16 cellular contexts compared by ENCODE assay signal in the genomic region with DNA sequence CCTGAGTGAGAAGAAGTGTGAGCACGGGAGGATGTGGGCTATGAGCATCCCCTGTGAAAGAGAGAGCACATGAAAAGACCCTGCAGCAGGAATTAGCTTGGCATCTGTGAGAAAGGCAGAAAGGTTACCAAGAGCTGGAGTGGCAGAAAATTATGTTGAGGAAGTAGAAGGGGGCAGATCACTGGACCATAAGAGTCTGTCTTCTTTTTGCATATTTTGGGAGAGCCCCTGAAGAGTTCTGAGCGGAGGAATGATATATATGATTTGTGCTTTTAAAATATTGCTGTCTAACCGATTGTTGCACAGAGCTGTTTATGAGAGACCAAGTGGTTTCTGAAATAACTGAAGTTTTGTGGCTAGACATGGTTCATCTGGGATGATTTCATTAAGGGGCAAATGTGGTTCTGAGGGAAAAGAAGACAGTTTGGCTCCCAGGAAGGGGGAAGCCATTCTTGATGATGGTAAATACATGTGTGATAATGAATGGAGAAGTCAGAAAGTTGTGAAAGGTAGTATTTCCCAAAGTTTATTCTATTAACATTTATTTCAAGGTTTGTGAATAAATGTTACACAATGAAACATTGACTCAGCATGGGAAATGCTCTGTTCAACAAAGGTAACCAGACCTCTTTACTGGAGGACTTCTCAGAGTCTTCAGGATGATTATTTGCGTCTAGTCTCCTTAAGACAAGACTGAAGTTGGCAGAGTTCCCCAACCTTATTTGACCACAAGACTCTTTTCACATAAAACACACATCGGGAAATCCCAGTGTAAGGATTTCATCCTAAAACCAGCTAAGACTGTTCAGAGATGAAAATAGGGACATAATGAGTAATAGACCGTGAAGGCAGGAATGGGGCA. TPM values are rescaled to one million over a fixed set of nuclear protein-coding genes. Genes with fewer than 3 reads are reported as not detected.
DNase-seq lines count a peak whose midpoint lies in the region; ATAC-seq and TF ChIP-seq lines count a peak whose summit lies in the region.
"Had no signal": no experiment of that assay in that cellular context is flagged by ENCODE, and none has a peak within 500 bp of the region (broad histone marks: within the 10 kb centered on the region; RNA-seq: fewer than 3 reads in every experiment).

No MANE protein-coding gene starts in this region.

- H2AFZ ChIP-seq in osteoblast (ENCODE audit: low read length), result no peak overlapping the region
- H2AFZ ChIP-seq: GM23338, hepatocyte had no signal

- peaks cover 44% of the 10 kb centered on the region for H3K4me1 ChIP-seq in osteoblast (ENCODE audit: insufficient read depth, low read length)

- peak overlapping the region; percentile 19 for H3K27ac ChIP-seq in osteoblast (ENCODE audit: low read depth, low read length)
- H3K27ac ChIP-seq: hepatocyte, SK-N-MC had no signal

- ATAC-seq in GM19395 (IDR thresholded peaks at IDR 0.05; ENCODE audit: unreplicated experiment), result peak; percentile 25
- ATAC-seq in HG02759 (IDR thresholded peaks at IDR 0.05; ENCODE audit: unreplicated experiment), result no peak
- ATAC-seq: GM23338 had no signal

- DNase-seq in Kasumi-1 (lab: John Stamatoyannopoulos, UW), result peak; percentile 57 to 69
- peak; percentile 45 for DNase-seq in astrocyte of the hippocampus (ENCODE audit: low read depth, low spot score)
- DNase-seq in osteoblast (ENCODE audit: insufficient read length, low spot score, missing footprints), result no peak
- DNase-seq in superior temporal gyrus (ENCODE audit: extremely low spot score), result no peak
- DNase-seq in stimulated activated CD4-positive, alpha-beta T cell treated with anti-CD3 and anti-CD28 coated beads, Interleukin-1b, Interleukin-23, amount 100 ng/mL, for 48 hours, result no peak
- DNase-seq in GM10266 (ENCODE audit: extremely low spot score), result no peak
- DNase-seq: activated CD4-positive, alpha-beta memory T cell treated with anti-CD3 and anti-CD28 coated beads for 36 hours; activated naive CD4-positive, alpha-beta T cell treated with Interleukin-2 at 50 U/mL for 16 hours; DMS 273 treated with DMSO at 0.1 percent for 48 hours; midbrain; NCI-H510A had no signal

- no peaks in the 10 kb centered on the region for H3K36me3 ChIP-seq in osteoblast (ENCODE audit: insufficient read depth, low read length)

- H3K4me2 ChIP-seq in osteoblast (ENCODE audit: insufficient read depth, low read length), result peak overlapping the region; percentile 36
- H3K4me2 ChIP-seq: GM23338, hepatocyte had no signal

- no peak overlapping the region for H3K4me3 ChIP-seq in osteoblast (ENCODE audit: insufficient read depth, low read length)
- H3K4me3 ChIP-seq: GM23338, hepatocyte, SK-N-MC had no signal

- H3K27me3 ChIP-seq in osteoblast (ENCODE audit: insufficient read depth, low read length), result no peaks in the 10 kb centered on the region
- H3K27me3 ChIP-seq: hepatocyte had no signal

- H3K9me3 ChIP-seq in osteoblast (ENCODE audit: low read depth, low read length), result no peaks in the 10 kb centered on the region

- no peaks in the 10 kb centered on the region for H4K20me1 ChIP-seq in osteoblast (ENCODE audit: insufficient read depth, low read length)

- no peaks in the 10 kb centered on the region for H3K79me2 ChIP-seq in osteoblast (ENCODE audit: insufficient read depth, low read length)
- H3K79me2 ChIP-seq: hepatocyte had no signal

- TF ChIP-seq CTCF in osteoblast (IDR thresholded peaks at IDR 0.05; ENCODE audit: extremely low read depth, low read depth, low read length) (no peak), GM10266 (IDR thresholded peaks at IDR 0.05; ENCODE audit: control insufficient read depth, insufficient read depth, low read depth, missing control alignments) (no peak)

RNA-seq across cellular contexts. Expression of a gene that starts 31.5 kb away (rescaled TPM):
- under 0.01 and 0.29 TPM in 2 replicates for total RNA-seq in osteoblast

Comparison
In these comparisons a context has a peak if more than half of its experiments do, and no peak if none do; other contexts are left out.
1. DNase-seq: peak in Kasumi-1 (2 of 2) and astrocyte of the hippocampus (single experiment); none in osteoblast (single experiment), superior temporal gyrus (single experiment), stimulated activated CD4-positive, alpha-beta T cell treated with anti-CD3 and anti-CD28 coated beads, Interleukin-1b, Interleukin-23, amount 100 ng/mL, for 48 hours (single experiment) and GM10266 (single experiment).